Comparison of ENCODE assay signal across 7 cellular contexts in genomic region chr2:111533541-111534289, GRCh38.
DNase-seq lines count a peak whose midpoint lies in the region; ATAC-seq, FAIRE-seq and TF ChIP-seq lines count a peak whose summit lies in the region.
"Not testable (repeated sequence)": the region's sequence is repeated elsewhere in the genome, so short reads cannot be mapped to it uniquely, and the experiment has no call there.

No MANE protein-coding gene starts in this region.

- H3K4me1 Mint-ChIP-seq in activated CD8-positive, alpha-beta memory T cell treated with anti-CD3 and anti-CD28 coated beads, Interleukin-2, amount 10 ng/mL, durations not matched to agents 7 days and 5 days = peaks cover 61% of the 10 kb centered on the region

- not testable (repeated sequence) for H3K36me3 ChIP-seq in brain microvascular endothelial cell (replicated peaks); gastrocnemius medialis

- in situ Hi-C loops in brain microvascular endothelial cell (cut with HindIII; ENCODE audit: low pct_ligation_motif_present, low sequenced_read_pairs); gastrocnemius medialis (cut with MboI; ENCODE audit: low sequenced_read_pairs in 4 of 4): not testable (repeated sequence)

- not testable (repeated sequence) for H3K9me3 ChIP-seq in gastrocnemius medialis

- not testable (repeated sequence) for FAIRE-seq in RCC 7860 (lab: Jason Lieb, UNC)

- ATAC-seq in GM18873 (IDR thresholded peaks at IDR 0.05; ENCODE audit: low FRiP score, unreplicated experiment) (peak; percentile 47), gastrocnemius medialis (peak; percentile 39 to 60)
- ATAC-seq in activated CD8-positive, alpha-beta memory T cell treated with anti-CD3 and anti-CD28 coated beads, Interleukin-2, amount 10 ng/mL, durations not matched to agents 7 days and 5 days = peak; percentile 73

- not testable (repeated sequence) for TF ChIP-seq CTCF in brain microvascular endothelial cell (IDR thresholded peaks at IDR 0.05; ENCODE audit: low read depth, low read length, missing control alignments); gastrocnemius medialis (IDR thresholded peaks at IDR 0.05 in 4 of 5, conservative IDR thresholded peaks at IDR 0.05 in 1 of 5)

- not testable (repeated sequence) for H3K9me3 Mint-ChIP-seq in activated CD8-positive, alpha-beta memory T cell treated with anti-CD3 and anti-CD28 coated beads, Interleukin-2, amount 10 ng/mL, durations not matched to agents 7 days and 5 days (ENCODE audit: low read depth)

- not testable (repeated sequence) for H3K4me3 ChIP-seq in brain microvascular endothelial cell (ENCODE audit: low read depth, low read length); gastrocnemius medialis

- not testable (repeated sequence) for H3K27me3 Mint-ChIP-seq in activated CD8-positive, alpha-beta memory T cell treated with anti-CD3 and anti-CD28 coated beads, Interleukin-2, amount 10 ng/mL, durations not matched to agents 7 days and 5 days

- CTCF ChIA-PET in activated CD8-positive, alpha-beta memory T cell treated with anti-CD3 and anti-CD28 coated beads, Interleukin-2, amount 10 ng/mL, durations not matched to agents 7 days and 5 days (lab: Charles Lee) = not testable (repeated sequence)

- intact Hi-C loops in gastrocnemius medialis (cut with DNase I; ENCODE audit: low total_unique reads) = not testable (repeated sequence)

- H3K4me1 ChIP-seq in gastrocnemius medialis = not testable (repeated sequence)

- peak overlapping the region; percentile 73 for H3K27ac ChIP-seq in brain microvascular endothelial cell
- not testable (repeated sequence) for H3K27ac ChIP-seq in gastrocnemius medialis

- peak; percentile 3 for DNase-seq in RCC 7860 (ENCODE audit: low spot score)
- not testable (repeated sequence) for DNase-seq in activated CD8-positive, alpha-beta memory T cell treated with anti-CD3 and anti-CD28 coated beads, Interleukin-2, amount 10 ng/mL, durations not matched to agents 7 days and 5 days; brain microvascular endothelial cell; gastrocnemius medialis
- DNase-seq in fibroblast of gingiva (ENCODE audit: low read depth) = peak; percentile 1
- peak; percentile 29 for DNase-seq in kidney glomerular epithelial cell (lab: John Stamatoyannopoulos, UW)

- H3K36me3 Mint-ChIP-seq in activated CD8-positive, alpha-beta memory T cell treated with anti-CD3 and anti-CD28 coated beads, Interleukin-2, amount 10 ng/mL, durations not matched to agents 7 days and 5 days = peaks cover 25% of the 10 kb centered on the region

- not testable (repeated sequence) for H3K27me3 ChIP-seq in brain microvascular endothelial cell (replicated peaks); gastrocnemius medialis

- TF ChIP-seq POLR2A in gastrocnemius medialis (IDR thresholded peaks at IDR 0.05) = not testable (repeated sequence)

- peak overlapping the region; percentile 95 for H3K27ac Mint-ChIP-seq in activated CD8-positive, alpha-beta memory T cell treated with anti-CD3 and anti-CD28 coated beads, Interleukin-2, amount 10 ng/mL, durations not matched to agents 7 days and 5 days

- H3K4me3 Mint-ChIP-seq in activated CD8-positive, alpha-beta memory T cell treated with anti-CD3 and anti-CD28 coated beads, Interleukin-2, amount 10 ng/mL, durations not matched to agents 7 days and 5 days = peak overlapping the region; percentile 62
